ENCODE assay signal across 15 cellular contexts in genomic region chr22:17898375-17898774, GRCh38.
DNase-seq lines count a peak whose midpoint lies in the region; ATAC-seq and TF ChIP-seq lines count a peak whose summit lies in the region.
"Had no signal": no experiment of that assay in that cellular context is flagged by ENCODE, and none has a peak within 500 bp of the region (broad histone marks: within the 10 kb centered on the region; RNA-seq: fewer than 3 reads in every experiment).

No MANE protein-coding gene starts in this region.

- H3K4me1 ChIP-seq in right atrium auricular region = peaks cover 0 to 12% of the 10 kb centered on the region in 2 donors

- H3K27ac Mint-ChIP-seq in endothelial cell (ENCODE audit: unreplicated experiment) = no peak overlapping the region

- H3K4me3 Mint-ChIP-seq in endothelial cell (ENCODE audit: unreplicated experiment) = peak overlapping the region; percentile 5

- peaks cover 76% of the 10 kb centered on the region for H3K36me3 ChIP-seq in right atrium auricular region

- TF ChIP-seq POLR2A in GM18505 (IDR thresholded peaks at IDR 0.05; ENCODE audit: borderline replicate concordance, extremely low read depth, insufficient read depth, insufficient read length) = no peak

- H3K9me3 ChIP-seq in right atrium auricular region = no peaks in the 10 kb centered on the region
- H3K9me3 ChIP-seq: A549 had no signal

- H3K9me3 Mint-ChIP-seq in endothelial cell (ENCODE audit: unreplicated experiment) = no peaks in the 10 kb centered on the region

- H3K36me3 Mint-ChIP-seq in endothelial cell (ENCODE audit: low read depth, unreplicated experiment) = peaks cover 19% of the 10 kb centered on the region

- DNase-seq in right atrium auricular region (ENCODE audit: low spot score) = no peak
- DNase-seq in left ventricle myocardium superior = no peak
- DNase-seq in endothelial cell (ENCODE audit: low spot score) = no peak
- peak; percentile 66 for DNase-seq in pons (ENCODE audit: low spot score)
- DNase-seq in substantia nigra (lab: John Stamatoyannopoulos, UW) = no peak
- no peak for DNase-seq in DMS 273 treated with DMSO at 0.1 percent for 48 hours (lab: John Stamatoyannopoulos, UW)
- no peak for DNase-seq in NCI-H1092 (lab: John Stamatoyannopoulos, UW)
- DNase-seq: GF-D8, GOT3, KBM-7, NCI-H2081 treated with DMSO at 0.1 percent for 48 hours, NCI-H510A, NCI-H774 had no signal

- ATAC-seq in left ventricle myocardium superior (no peak), GM18505 (IDR thresholded peaks at IDR 0.05; ENCODE audit: unreplicated experiment) (no peak)
- ATAC-seq: A549 had no signal

- TF ChIP-seq CTCF in right atrium auricular region (IDR thresholded peaks at IDR 0.05) (no peak), endothelial cell (IDR thresholded peaks at IDR 0.05; ENCODE audit: unreplicated experiment) (no peak)

- H3K27me3 Mint-ChIP-seq in endothelial cell (ENCODE audit: unreplicated experiment) = peaks cover 2% of the 10 kb centered on the region

- H3K27me3 ChIP-seq in right atrium auricular region = no peaks in the 10 kb centered on the region

- no peak overlapping the region for H3K4me3 ChIP-seq in right atrium auricular region
- H3K4me3 ChIP-seq: A549 had no signal

- H3K4me1 Mint-ChIP-seq in endothelial cell (ENCODE audit: unreplicated experiment) = no peaks in the 10 kb centered on the region

- intact Hi-C loops in left ventricle myocardium superior (cut with micrococcal nuclease) = loop anchor here (10.0 kb wide), 1 partner anchor 176 kb away; the partner anchor contains the start of gene PEX26

- peak overlapping the region; percentile 23 to 42 for H3K27ac ChIP-seq in right atrium auricular region
- peak overlapping the region; percentile 31 for H3K27ac ChIP-seq in substantia nigra (ENCODE audit: low read depth, low read length, poor library complexity, severe bottlenecking)
- H3K27ac ChIP-seq: A549 had no signal
